ENCODE assay signal across 9 cellular contexts in genomic region chr15:90231028-90232017, GRCh38. TPM values are rescaled to one million over a fixed set of nuclear protein-coding genes. Genes with fewer than 3 reads are reported as not detected.
DNase-seq lines count a peak whose midpoint lies in the region; ATAC-seq and TF ChIP-seq lines count a peak whose summit lies in the region.
"Had no signal": no experiment of that assay in that cellular context is flagged by ENCODE, and none has a peak within 500 bp of the region (broad histone marks: within the 10 kb centered on the region; RNA-seq: fewer than 3 reads in every experiment).

No MANE protein-coding gene starts in this region.

- H3K9ac ChIP-seq in colonic mucosa (ENCODE audit: low read depth in 2 of 2, low read length in 2 of 2): peak overlapping the region; percentile 38 to 97

- H3K4me1 ChIP-seq in colonic mucosa: peaks cover 15% of the 10 kb centered on the region

- peak; percentile 25 for ATAC-seq in GM18502 (IDR thresholded peaks at IDR 0.05; ENCODE audit: poor library complexity, unreplicated experiment)
- ATAC-seq in HG02840 (IDR thresholded peaks at IDR 0.05; ENCODE audit: low FRiP score, unreplicated experiment): no peak
- ATAC-seq in HG03342 (IDR thresholded peaks at IDR 0.05; ENCODE audit: unreplicated experiment): no peak

- peak overlapping the region; percentile 99 for H3K27ac ChIP-seq in colonic mucosa
- H3K27ac ChIP-seq in WERI-Rb-1: no peak overlapping the region

- no peak for TF ChIP-seq CTCF in colonic mucosa (IDR thresholded peaks at IDR 0.05)
- TF ChIP-seq CTCF in WERI-Rb-1 (IDR thresholded peaks at IDR 0.05; ENCODE audit: low read depth, low read length): no peak

- H3K4me3 ChIP-seq in colonic mucosa (peak overlapping the region; percentile 84), WERI-Rb-1 (ENCODE audit: low read depth, low read length) (no peak overlapping the region)

- H3K27me3 ChIP-seq in colonic mucosa (no peaks in the 10 kb centered on the region), WERI-Rb-1 (ENCODE audit: insufficient read depth, low read depth, severe bottlenecking) (no peaks in the 10 kb centered on the region)

- intact Hi-C loops in colonic mucosa (cut with DNase I): no loop called here

- DNase-seq in activated CD4-positive, alpha-beta T cell treated with anti-CD3 and anti-CD28 coated beads for 1 hour: peak; percentile 70
- DNase-seq in colonic mucosa (no peak), NCI-H510A (lab: John Stamatoyannopoulos, UW) (no peak), WERI-Rb-1 (no peak)
- peak; percentile 34 to 69 for DNase-seq in stimulated activated CD4-positive, alpha-beta T cell treated with anti-CD3 and anti-CD28 coated beads, Interleukin-15, amount 100 ng/mL, for 1 hour (ENCODE audit: low read depth in 1 of 2, low spot score in 1 of 2)

- H3K36me3 ChIP-seq in colonic mucosa (peaks cover 16% of the 10 kb centered on the region), WERI-Rb-1 (peaks cover 52% of the 10 kb centered on the region)

- H3K9me3 ChIP-seq in colonic mucosa: no peaks in the 10 kb centered on the region
- H3K9me3 ChIP-seq in WERI-Rb-1 (ENCODE audit: severe bottlenecking): no peaks in the 10 kb centered on the region

RNA-seq across cellular contexts. Expression of gene CIB1, which starts 2.4 kb away (rescaled TPM):
- 100 to 1,000 TPM; 212 to 216 TPM for total RNA-seq in colonic mucosa

RNA-seq across cellular contexts. Expression of gene GDPGP1, which starts 2.7 kb away (rescaled TPM):
- total RNA-seq in colonic mucosa: 10 to 100 TPM; 14.4 to 18.6 TPM

RNA-seq across cellular contexts. Expression of gene TTLL13, which starts 18.0 kb away (rescaled TPM):
- 1 to 10 TPM in 1 of 2 donors, under 1 TPM in 1; 0.35 to 1.2 TPM for total RNA-seq in colonic mucosa
- total RNA-seq: H1 had no signal

RNA-seq across cellular contexts. Expression of gene SEMA4B, which starts 30.2 kb away (rescaled TPM):
- 100 to 1,000 TPM; 102 to 141 TPM for total RNA-seq in colonic mucosa

RNA-seq across cellular contexts. Expression of gene NGRN, which starts 34.1 kb away (rescaled TPM):
- total RNA-seq in colonic mucosa: 10 to 100 TPM; 56.5 to 60.4 TPM

Comparison
In these comparisons a context has a peak if more than half of its experiments do, and no peak if none do; other contexts are left out.
1. DNase-seq: peak in activated CD4-positive, alpha-beta T cell treated with anti-CD3 and anti-CD28 coated beads for 1 hour (single experiment) and stimulated activated CD4-positive, alpha-beta T cell treated with anti-CD3 and anti-CD28 coated beads, Interleukin-15, amount 100 ng/mL, for 1 hour (2 of 2); none in colonic mucosa (single experiment), NCI-H510A (single experiment) and WERI-Rb-1 (single experiment).